In the genomic region with DNA sequence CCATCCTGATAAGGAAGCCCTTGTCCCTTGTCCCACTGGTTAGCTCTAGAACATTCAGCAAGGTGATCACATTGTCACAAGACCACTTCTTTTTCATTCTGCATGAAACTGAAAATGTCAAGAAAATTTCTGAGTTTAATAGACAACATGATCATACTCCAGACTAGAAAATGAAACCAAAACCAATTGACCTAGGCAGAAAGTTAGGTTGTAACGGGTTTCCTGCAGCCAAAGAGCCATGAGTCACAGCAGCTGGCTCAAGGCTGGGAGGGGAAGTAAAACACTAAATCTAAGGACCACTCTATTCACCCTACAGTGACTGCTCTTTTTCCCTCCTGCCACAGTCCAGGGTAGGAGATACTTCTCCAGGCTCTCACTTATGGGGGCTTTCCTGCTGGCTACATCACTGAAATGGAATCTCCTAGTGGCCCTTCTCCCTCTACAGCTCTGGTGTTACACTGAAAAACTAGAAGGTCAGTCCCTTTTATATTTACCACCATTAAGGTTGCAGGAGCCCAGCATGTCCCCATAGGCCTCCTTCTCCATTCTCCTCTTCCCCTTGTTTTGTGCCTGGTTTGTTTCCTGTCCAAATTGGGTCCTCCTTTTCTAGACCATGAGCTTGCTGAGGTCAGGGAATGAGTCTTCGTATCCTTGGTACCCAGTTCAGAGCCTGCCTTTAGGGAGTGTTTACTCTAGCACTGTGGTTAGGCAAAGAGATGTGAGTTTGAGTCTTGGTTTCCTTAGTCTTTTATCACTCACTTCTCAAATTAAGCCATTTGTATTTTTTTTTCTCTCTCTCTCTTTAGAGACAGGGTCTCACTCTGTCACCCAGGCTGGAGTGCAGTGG, we compare ENCODE assay signal across 8 cellular contexts.
DNase-seq lines count a peak whose midpoint lies in the region; ATAC-seq and TF ChIP-seq lines count a peak whose summit lies in the region.

No MANE protein-coding gene starts in this region.

- TF ChIP-seq CTCF in GM13977 (IDR thresholded peaks at IDR 0.05; ENCODE audit: extremely low read depth, insufficient read depth, missing control alignments) (no peak), osteoblast (IDR thresholded peaks at IDR 0.05; ENCODE audit: extremely low read depth, low read depth, low read length) (no peak)

- peaks cover 40% of the 10 kb centered on the region for H3K4me1 ChIP-seq in osteoblast (ENCODE audit: insufficient read depth, low read length)

- in situ Hi-C loops in GM13977 (cut with MboI; ENCODE audit: low pct_unique_long_range_greater_than_20kb, low sequenced_read_pairs, unreplicated experiment): loop anchor here (25.0 kb wide), 1 partner anchor 208 kb away; no protein-coding TSS in a partner anchor

- H3K79me2 ChIP-seq in osteoblast (ENCODE audit: insufficient read depth, low read length): no peaks in the 10 kb centered on the region

- peak; percentile 60 for DNase-seq in GM13977 (ENCODE audit: low spot score)
- peak; percentile 68 for DNase-seq in NAMALWA (ENCODE audit: low spot score)
- DNase-seq in activated CD8-positive, alpha-beta memory T cell treated with anti-CD3 and anti-CD28 coated beads for 1 hour (ENCODE audit: extremely low read depth in 1 of 2, low read depth in 1 of 2): peak; percentile 16 to 17
- DNase-seq in erythroblast (lab: John Stamatoyannopoulos, UW): peak; percentile 27 to 58
- DNase-seq in osteoblast (ENCODE audit: insufficient read length, low spot score, missing footprints): peak; percentile 83
- no peak for DNase-seq in NCI-H2171 (lab: John Stamatoyannopoulos, UW)
- DNase-seq in mesenteric fat pad (ENCODE audit: low spot score): no peak

- no peak for TF ChIP-seq POLR2A in erythroblast (IDR thresholded peaks at IDR 0.05; ENCODE audit: low read length)

- peak overlapping the region; percentile 78 for H3K27ac ChIP-seq in osteoblast (ENCODE audit: low read depth, low read length)

- ATAC-seq in HG02571 (IDR thresholded peaks at IDR 0.05; ENCODE audit: unreplicated experiment): peak; percentile 85

- H2AFZ ChIP-seq in osteoblast (ENCODE audit: low read length): peak overlapping the region; percentile 94

- H3K4me3 ChIP-seq in osteoblast (ENCODE audit: insufficient read depth, low read length): peak overlapping the region; percentile 60

- H3K4me2 ChIP-seq in osteoblast (ENCODE audit: insufficient read depth, low read length): peak overlapping the region; percentile 88

- H3K27me3 ChIP-seq in osteoblast (ENCODE audit: insufficient read depth, low read length): no peaks in the 10 kb centered on the region

- no peaks in the 10 kb centered on the region for H3K36me3 ChIP-seq in osteoblast (ENCODE audit: insufficient read depth, low read length)

- no peaks in the 10 kb centered on the region for H3K9me3 ChIP-seq in osteoblast (ENCODE audit: low read depth, low read length)

- no peaks in the 10 kb centered on the region for H4K20me1 ChIP-seq in osteoblast (ENCODE audit: insufficient read depth, low read length)

Comparison
In these comparisons a context has a peak if more than half of its experiments do, and no peak if none do; other contexts are left out.
1. DNase-seq: peak in GM13977 (single experiment), NAMALWA (single experiment), activated CD8-positive, alpha-beta memory T cell treated with anti-CD3 and anti-CD28 coated beads for 1 hour (2 of 2), erythroblast (2 of 2) and osteoblast (single experiment); none in NCI-H2171 (single experiment) and mesenteric fat pad (single experiment).